Comparison of ENCODE assay signal across 1 cellular context in genomic region chr7:99081209-99081608, GRCh38.
TF ChIP-seq lines count a peak whose summit lies in the region.

No MANE protein-coding gene starts in this region.

TF ChIP-seq in GM23338, 12 proteins besides CTCF, POLR2A, EP300 and RAD21 (continued from another document):
- TF ChIP-seq ZNF462 (CRISPR knock-in tag; IDR thresholded peaks at IDR 0.05), result no peak
- TF ChIP-seq ZNF331 (CRISPR knock-in tag; IDR thresholded peaks at IDR 0.05; ENCODE audit: low read depth), result no peak
- TF ChIP-seq POLR2AphosphoS5 (IDR thresholded peaks at IDR 0.05; ENCODE audit: low read depth), result no peak
- no peak for TF ChIP-seq REST (IDR thresholded peaks at IDR 0.05; ENCODE audit: unreplicated experiment)
- no peak for TF ChIP-seq JUNB (IDR thresholded peaks at IDR 0.05; ENCODE audit: unreplicated experiment)
- no peak for TF ChIP-seq ETS1 (IDR thresholded peaks at IDR 0.05)
- TF ChIP-seq EZH2phosphoT487 (IDR thresholded peaks at IDR 0.05; ENCODE audit: unreplicated experiment), result no peak
- TF ChIP-seq STAT1 (IDR thresholded peaks at IDR 0.05; ENCODE audit: unreplicated experiment), result no peak
- no peak for TF ChIP-seq NANOG (IDR thresholded peaks at IDR 0.05; ENCODE audit: borderline replicate concordance)
- TF ChIP-seq ZNF114 (CRISPR knock-in tag; IDR thresholded peaks at IDR 0.05), result no peak
- no peak for TF ChIP-seq CREB1 (CRISPR knock-in tag; IDR thresholded peaks at IDR 0.05; ENCODE audit: low read depth)
